ENCODE assay signal across 1 cellular context in the genomic region with DNA sequence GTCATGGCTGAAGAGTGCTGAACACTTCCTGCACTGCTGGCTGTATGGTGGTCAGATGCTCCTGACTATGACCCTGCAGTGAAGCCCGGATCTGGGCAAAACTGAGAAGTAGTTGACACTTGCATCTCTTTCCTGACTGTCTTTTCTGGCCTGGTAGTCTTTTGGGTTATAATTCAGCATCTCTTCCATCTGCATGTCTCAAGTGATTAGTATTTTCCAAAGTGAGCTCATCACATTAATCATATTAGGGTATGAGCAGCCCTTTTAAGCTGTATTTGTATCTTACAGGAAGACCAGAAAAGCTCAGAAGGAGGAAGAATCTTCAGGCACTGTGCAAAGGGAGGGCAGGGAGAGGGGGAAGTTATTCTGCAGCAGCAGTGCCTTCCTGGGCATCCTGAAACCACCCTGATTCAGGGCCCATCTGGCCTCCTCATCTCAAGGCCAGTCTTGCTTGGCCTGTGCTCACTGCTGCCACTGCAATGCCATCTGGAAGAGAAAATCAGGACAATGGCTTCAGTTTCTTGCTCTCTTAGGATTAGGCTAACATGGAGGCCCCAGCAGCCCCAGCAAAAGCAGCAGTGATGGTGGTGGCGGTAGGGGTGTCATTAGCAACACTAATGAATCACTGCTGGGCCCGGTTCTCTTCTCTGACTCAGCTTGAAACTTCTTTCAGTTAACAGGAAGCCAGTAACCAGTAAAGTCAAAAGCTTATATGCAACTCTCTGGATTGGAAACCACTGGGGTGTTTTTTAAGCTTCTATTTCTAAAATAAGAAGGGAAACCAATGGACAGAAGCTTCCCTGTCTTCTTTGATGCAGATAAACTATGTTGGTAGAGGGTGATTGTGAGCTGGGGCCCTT.
TF ChIP-seq lines count a peak whose summit lies in the region.

No MANE protein-coding gene starts in this region.

TF ChIP-seq in GM12878, 131 proteins besides CTCF, POLR2A, EP300 and RAD21 (continued from another document):
- TF ChIP-seq, protein P1, sequence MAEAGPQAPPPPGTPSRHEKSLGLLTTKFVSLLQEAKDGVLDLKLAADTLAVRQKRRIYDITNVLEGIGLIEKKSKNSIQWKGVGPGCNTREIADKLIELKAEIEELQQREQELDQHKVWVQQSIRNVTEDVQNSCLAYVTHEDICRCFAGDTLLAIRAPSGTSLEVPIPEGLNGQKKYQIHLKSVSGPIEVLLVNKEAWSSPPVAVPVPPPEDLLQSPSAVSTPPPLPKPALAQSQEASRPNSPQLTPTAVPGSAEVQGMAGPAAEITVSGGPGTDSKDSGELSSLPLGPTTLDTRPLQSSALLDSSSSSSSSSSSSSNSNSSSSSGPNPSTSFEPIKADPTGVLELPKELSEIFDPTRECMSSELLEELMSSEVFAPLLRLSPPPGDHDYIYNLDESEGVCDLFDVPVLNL (IDR thresholded peaks at IDR 0.05; ENCODE audit: low read depth, low read length): no peak
- TF ChIP-seq BMI1 (IDR thresholded peaks at IDR 0.05; ENCODE audit: borderline replicate concordance): no peak; the same call in 1 of the 2 replicates
- no peak for TF ChIP-seq RFX5 (IDR thresholded peaks at IDR 0.05; ENCODE audit: low read depth, low read length)
- TF ChIP-seq CBFB (IDR thresholded peaks at IDR 0.05; ENCODE audit: low read depth): peak; percentile 48; the same call in 1 of the 2 replicates
- peak; percentile 96 for TF ChIP-seq MTA2 (IDR thresholded peaks at IDR 0.05; ENCODE audit: low read depth)
- TF ChIP-seq LARP7 (IDR thresholded peaks at IDR 0.05): no peak
- TF ChIP-seq, protein P2, sequence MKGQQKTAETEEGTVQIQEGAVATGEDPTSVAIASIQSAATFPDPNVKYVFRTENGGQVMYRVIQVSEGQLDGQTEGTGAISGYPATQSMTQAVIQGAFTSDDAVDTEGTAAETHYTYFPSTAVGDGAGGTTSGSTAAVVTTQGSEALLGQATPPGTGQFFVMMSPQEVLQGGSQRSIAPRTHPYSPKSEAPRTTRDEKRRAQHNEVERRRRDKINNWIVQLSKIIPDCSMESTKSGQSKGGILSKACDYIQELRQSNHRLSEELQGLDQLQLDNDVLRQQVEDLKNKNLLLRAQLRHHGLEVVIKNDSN (IDR thresholded peaks at IDR 0.05; ENCODE audit: borderline replicate concordance, extremely low read length, insufficient read depth, low read depth, low read length): no peak
- no peak for TF ChIP-seq SRF (IDR thresholded peaks at IDR 0.05; ENCODE audit: low read depth in 2 of 2, low read length in 2 of 2)
- TF ChIP-seq RELA (IDR thresholded peaks at IDR 0.05; ENCODE audit: borderline replicate concordance, partially characterized antibody): no peak
- TF ChIP-seq, protein P3, sequence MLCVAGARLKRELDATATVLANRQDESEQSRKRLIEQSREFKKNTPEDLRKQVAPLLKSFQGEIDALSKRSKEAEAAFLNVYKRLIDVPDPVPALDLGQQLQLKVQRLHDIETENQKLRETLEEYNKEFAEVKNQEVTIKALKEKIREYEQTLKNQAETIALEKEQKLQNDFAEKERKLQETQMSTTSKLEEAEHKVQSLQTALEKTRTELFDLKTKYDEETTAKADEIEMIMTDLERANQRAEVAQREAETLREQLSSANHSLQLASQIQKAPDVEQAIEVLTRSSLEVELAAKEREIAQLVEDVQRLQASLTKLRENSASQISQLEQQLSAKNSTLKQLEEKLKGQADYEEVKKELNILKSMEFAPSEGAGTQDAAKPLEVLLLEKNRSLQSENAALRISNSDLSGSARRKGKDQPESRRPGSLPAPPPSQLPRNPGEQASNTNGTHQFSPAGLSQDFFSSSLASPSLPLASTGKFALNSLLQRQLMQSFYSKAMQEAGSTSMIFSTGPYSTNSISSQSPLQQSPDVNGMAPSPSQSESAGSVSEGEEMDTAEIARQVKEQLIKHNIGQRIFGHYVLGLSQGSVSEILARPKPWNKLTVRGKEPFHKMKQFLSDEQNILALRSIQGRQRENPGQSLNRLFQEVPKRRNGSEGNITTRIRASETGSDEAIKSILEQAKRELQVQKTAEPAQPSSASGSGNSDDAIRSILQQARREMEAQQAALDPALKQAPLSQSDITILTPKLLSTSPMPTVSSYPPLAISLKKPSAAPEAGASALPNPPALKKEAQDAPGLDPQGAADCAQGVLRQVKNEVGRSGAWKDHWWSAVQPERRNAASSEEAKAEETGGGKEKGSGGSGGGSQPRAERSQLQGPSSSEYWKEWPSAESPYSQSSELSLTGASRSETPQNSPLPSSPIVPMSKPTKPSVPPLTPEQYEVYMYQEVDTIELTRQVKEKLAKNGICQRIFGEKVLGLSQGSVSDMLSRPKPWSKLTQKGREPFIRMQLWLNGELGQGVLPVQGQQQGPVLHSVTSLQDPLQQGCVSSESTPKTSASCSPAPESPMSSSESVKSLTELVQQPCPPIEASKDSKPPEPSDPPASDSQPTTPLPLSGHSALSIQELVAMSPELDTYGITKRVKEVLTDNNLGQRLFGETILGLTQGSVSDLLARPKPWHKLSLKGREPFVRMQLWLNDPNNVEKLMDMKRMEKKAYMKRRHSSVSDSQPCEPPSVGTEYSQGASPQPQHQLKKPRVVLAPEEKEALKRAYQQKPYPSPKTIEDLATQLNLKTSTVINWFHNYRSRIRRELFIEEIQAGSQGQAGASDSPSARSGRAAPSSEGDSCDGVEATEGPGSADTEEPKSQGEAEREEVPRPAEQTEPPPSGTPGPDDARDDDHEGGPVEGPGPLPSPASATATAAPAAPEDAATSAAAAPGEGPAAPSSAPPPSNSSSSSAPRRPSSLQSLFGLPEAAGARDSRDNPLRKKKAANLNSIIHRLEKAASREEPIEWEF (IDR thresholded peaks at IDR 0.05; ENCODE audit: insufficient replicate concordance, low read depth, low read length): no peak
- TF ChIP-seq, protein P4, sequence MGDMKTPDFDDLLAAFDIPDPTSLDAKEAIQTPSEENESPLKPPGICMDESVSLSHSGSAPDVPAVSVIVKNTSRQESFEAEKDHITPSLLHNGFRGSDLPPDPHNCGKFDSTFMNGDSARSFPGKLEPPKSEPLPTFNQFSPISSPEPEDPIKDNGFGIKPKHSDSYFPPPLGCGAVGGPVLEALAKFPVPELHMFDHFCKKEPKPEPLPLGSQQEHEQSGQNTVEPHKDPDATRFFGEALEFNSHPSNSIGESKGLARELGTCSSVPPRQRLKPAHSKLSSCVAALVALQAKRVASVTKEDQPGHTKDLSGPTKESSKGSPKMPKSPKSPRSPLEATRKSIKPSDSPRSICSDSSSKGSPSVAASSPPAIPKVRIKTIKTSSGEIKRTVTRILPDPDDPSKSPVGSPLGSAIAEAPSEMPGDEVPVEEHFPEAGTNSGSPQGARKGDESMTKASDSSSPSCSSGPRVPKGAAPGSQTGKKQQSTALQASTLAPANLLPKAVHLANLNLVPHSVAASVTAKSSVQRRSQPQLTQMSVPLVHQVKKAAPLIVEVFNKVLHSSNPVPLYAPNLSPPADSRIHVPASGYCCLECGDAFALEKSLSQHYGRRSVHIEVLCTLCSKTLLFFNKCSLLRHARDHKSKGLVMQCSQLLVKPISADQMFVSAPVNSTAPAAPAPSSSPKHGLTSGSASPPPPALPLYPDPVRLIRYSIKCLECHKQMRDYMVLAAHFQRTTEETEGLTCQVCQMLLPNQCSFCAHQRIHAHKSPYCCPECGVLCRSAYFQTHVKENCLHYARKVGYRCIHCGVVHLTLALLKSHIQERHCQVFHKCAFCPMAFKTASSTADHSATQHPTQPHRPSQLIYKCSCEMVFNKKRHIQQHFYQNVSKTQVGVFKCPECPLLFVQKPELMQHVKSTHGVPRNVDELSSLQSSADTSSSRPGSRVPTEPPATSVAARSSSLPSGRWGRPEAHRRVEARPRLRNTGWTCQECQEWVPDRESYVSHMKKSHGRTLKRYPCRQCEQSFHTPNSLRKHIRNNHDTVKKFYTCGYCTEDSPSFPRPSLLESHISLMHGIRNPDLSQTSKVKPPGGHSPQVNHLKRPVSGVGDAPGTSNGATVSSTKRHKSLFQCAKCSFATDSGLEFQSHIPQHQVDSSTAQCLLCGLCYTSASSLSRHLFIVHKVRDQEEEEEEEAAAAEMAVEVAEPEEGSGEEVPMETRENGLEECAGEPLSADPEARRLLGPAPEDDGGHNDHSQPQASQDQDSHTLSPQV (IDR thresholded peaks at IDR 0.05): no peak
- TF ChIP-seq NRF1 (conservative IDR thresholded peaks at IDR 0.05; ENCODE audit: low read depth, low read length): no peak
- TF ChIP-seq, protein P5, sequence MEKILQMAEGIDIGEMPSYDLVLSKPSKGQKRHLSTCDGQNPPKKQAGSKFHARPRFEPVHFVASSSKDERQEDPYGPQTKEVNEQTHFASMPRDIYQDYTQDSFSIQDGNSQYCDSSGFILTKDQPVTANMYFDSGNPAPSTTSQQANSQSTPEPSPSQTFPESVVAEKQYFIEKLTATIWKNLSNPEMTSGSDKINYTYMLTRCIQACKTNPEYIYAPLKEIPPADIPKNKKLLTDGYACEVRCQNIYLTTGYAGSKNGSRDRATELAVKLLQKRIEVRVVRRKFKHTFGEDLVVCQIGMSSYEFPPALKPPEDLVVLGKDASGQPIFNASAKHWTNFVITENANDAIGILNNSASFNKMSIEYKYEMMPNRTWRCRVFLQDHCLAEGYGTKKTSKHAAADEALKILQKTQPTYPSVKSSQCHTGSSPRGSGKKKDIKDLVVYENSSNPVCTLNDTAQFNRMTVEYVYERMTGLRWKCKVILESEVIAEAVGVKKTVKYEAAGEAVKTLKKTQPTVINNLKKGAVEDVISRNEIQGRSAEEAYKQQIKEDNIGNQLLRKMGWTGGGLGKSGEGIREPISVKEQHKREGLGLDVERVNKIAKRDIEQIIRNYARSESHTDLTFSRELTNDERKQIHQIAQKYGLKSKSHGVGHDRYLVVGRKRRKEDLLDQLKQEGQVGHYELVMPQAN (conservative IDR thresholded peaks at IDR 0.05): no peak
- no peak for TF ChIP-seq ESRRA (IDR thresholded peaks at IDR 0.05; ENCODE audit: low read length)
- TF ChIP-seq BACH1 (IDR thresholded peaks at IDR 0.05; ENCODE audit: borderline replicate concordance): peak; percentile 67
- TF ChIP-seq SMAD5 (IDR thresholded peaks at IDR 0.05; ENCODE audit: low read depth): no peak
- TF ChIP-seq, protein P6, sequence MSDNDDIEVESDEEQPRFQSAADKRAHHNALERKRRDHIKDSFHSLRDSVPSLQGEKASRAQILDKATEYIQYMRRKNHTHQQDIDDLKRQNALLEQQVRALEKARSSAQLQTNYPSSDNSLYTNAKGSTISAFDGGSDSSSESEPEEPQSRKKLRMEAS (IDR thresholded peaks at IDR 0.05; ENCODE audit: low read depth, low read length): no peak
- no peak for TF ChIP-seq HDAC2 (IDR thresholded peaks at IDR 0.05)
- peak; percentile 86 for TF ChIP-seq ZNF24 (IDR thresholded peaks at IDR 0.05)
- peak; percentile 82 for TF ChIP-seq BCL11A (IDR thresholded peaks at IDR 0.05; ENCODE audit: low read depth, low read length)
- TF ChIP-seq SUZ12 (IDR thresholded peaks at IDR 0.05; ENCODE audit: unreplicated experiment): no peak
- TF ChIP-seq BRCA1 (IDR thresholded peaks at IDR 0.05; ENCODE audit: low read depth, low read length): no peak
- no peak for TF ChIP-seq MXI1 (IDR thresholded peaks at IDR 0.05; ENCODE audit: low read depth, low read length)
- peak; percentile 27; the same call in 1 of the 2 replicates for TF ChIP-seq NR2F1 (conservative IDR thresholded peaks at IDR 0.05)
- TF ChIP-seq PAX8 (IDR thresholded peaks at IDR 0.05): no peak
- TF ChIP-seq SP1 (IDR thresholded peaks at IDR 0.05; ENCODE audit: low read depth, low read length): peak; percentile 43
